Comparison of ENCODE assay signal across 8 cellular contexts in genomic region chr3:15427182-15427880, GRCh38. TPM values are rescaled to one million over a fixed set of nuclear protein-coding genes. Genes with fewer than 3 reads are reported as not detected.
DNase-seq lines count a peak whose midpoint lies in the region; ATAC-seq and TF ChIP-seq lines count a peak whose summit lies in the region.

Gene EAF1, plus strand, starts transcription at chr3:15427598. Its CDS starts 182 bp downstream, at chr3:15427780.
Gene METTL6, minus strand, starts transcription at chr3:15427544. Its CDS starts 1,033 bp downstream, at chr3:15426511.

- H3K4me1 Mint-ChIP-seq in activated CD4-positive, alpha-beta T cell treated with anti-CD3 and anti-CD28 coated beads, Interleukin-2, amount 10 ng/mL, durations not matched to agents 24 days and 14 days, result peaks cover 47% of the 10 kb centered on the region

- H3K4me3 Mint-ChIP-seq in activated CD4-positive, alpha-beta T cell treated with anti-CD3 and anti-CD28 coated beads, Interleukin-2, amount 10 ng/mL, durations not matched to agents 24 days and 14 days, result peak within 1 kb of the TSS; percentile 96

- no peaks in the 10 kb centered on the region for H3K9me3 ChIP-seq in left lung

- peak within 1 kb of the TSS; percentile 37 to 88 for H3K27ac ChIP-seq in left lung

- DNase-seq in AG08396 (ENCODE audit: low spot score), result peak; percentile 86
- peak; percentile 47 for DNase-seq in NCI-H526 treated with DMSO at 0.1 percent for 48 hours (lab: John Stamatoyannopoulos, UW)
- DNase-seq in activated CD4-positive, alpha-beta T cell treated with anti-CD3 and anti-CD28 coated beads, Interleukin-2, amount 10 ng/mL, durations not matched to agents 24 days and 14 days, result peak; percentile 96
- peak; percentile 85 for DNase-seq in dedifferentiated amniotic fluid mesenchymal stem cell (ENCODE audit: extremely low spot score)
- peak; percentile 87 to 94 for DNase-seq in left lung
- DNase-seq in stimulated activated CD4-positive, alpha-beta T cell treated with anti-CD3 and anti-CD28 coated beads, Interleukin-2, amount 100 ng/mL, for 48 hours, result peak; percentile 76 to 84

- H3K4me1 ChIP-seq in left lung, result peaks cover 7 to 57% of the 10 kb centered on the region in 2 donors

- peak; percentile 94 for ATAC-seq in GM19023 (IDR thresholded peaks at IDR 0.05; ENCODE audit: unreplicated experiment)
- ATAC-seq in HG03280 (IDR thresholded peaks at IDR 0.05; ENCODE audit: unreplicated experiment), result peak; percentile 87
- peak; percentile 96 for ATAC-seq in left lung

- peak within 1 kb of the TSS; percentile 81 to 94 for H3K4me3 ChIP-seq in left lung

- peak within 1 kb of the TSS; percentile 95 for H3K27ac Mint-ChIP-seq in activated CD4-positive, alpha-beta T cell treated with anti-CD3 and anti-CD28 coated beads, Interleukin-2, amount 10 ng/mL, durations not matched to agents 24 days and 14 days

- peaks cover 0 to 46% of the 10 kb centered on the region in 2 donors for H3K36me3 ChIP-seq in left lung

- H3K36me3 Mint-ChIP-seq in activated CD4-positive, alpha-beta T cell treated with anti-CD3 and anti-CD28 coated beads, Interleukin-2, amount 10 ng/mL, durations not matched to agents 24 days and 14 days (ENCODE audit: low read depth), result peaks cover 38% of the 10 kb centered on the region

- no peaks in the 10 kb centered on the region for H3K27me3 Mint-ChIP-seq in activated CD4-positive, alpha-beta T cell treated with anti-CD3 and anti-CD28 coated beads, Interleukin-2, amount 10 ng/mL, durations not matched to agents 24 days and 14 days

- peak in 1 of 2 donors; percentile 14 for TF ChIP-seq CTCF in left lung (IDR thresholded peaks at IDR 0.05)

- no peaks in the 10 kb centered on the region for H3K27me3 ChIP-seq in left lung

- intact Hi-C loops in activated CD4-positive, alpha-beta T cell treated with anti-CD3 and anti-CD28 coated beads, Interleukin-2, amount 10 ng/mL, durations not matched to agents 24 days and 14 days (cut with micrococcal nuclease), result loop anchor here (1.0 to 5.0 kb wide), 3 partner anchors 73 to 221 kb away; partner anchors contain the start of gene CAPN7
- intact Hi-C loops in left lung (cut with DNase I), result loop anchor here in 1 of 2 donors (10.0 kb wide), 1 partner anchor 127 kb away; no protein-coding TSS in a partner anchor

- H3K9me3 Mint-ChIP-seq in activated CD4-positive, alpha-beta T cell treated with anti-CD3 and anti-CD28 coated beads, Interleukin-2, amount 10 ng/mL, durations not matched to agents 24 days and 14 days, result no peaks in the 10 kb centered on the region

RNA-seq across cellular contexts. Expression of gene EAF1, which starts in this region (rescaled TPM):
- total RNA-seq in activated CD4-positive, alpha-beta T cell treated with anti-CD3 and anti-CD28 coated beads, Interleukin-2, amount 10 ng/mL, durations not matched to agents 24 days and 14 days, result 24.2 and 25.7 TPM in 2 replicates
- 10 to 100 TPM; 21.3 to 23.0 TPM for total RNA-seq in left lung

RNA-seq across cellular contexts. Expression of gene METTL6, which starts in this region (rescaled TPM):
- total RNA-seq in activated CD4-positive, alpha-beta T cell treated with anti-CD3 and anti-CD28 coated beads, Interleukin-2, amount 10 ng/mL, durations not matched to agents 24 days and 14 days, result 15.2 and 17.4 TPM in 2 replicates
- 10 to 100 TPM; 14.7 to 16.1 TPM for total RNA-seq in left lung

Comparison
In these comparisons a context has a peak if more than half of its experiments do, and no peak if none do; other contexts are left out.
1. Peak in every context shown above with its lines: DNase-seq, ATAC-seq, H3K4me3 ChIP-seq and H3K27ac ChIP-seq.